ENCODE assay signal across 19 cellular contexts in genomic region chr1:201455098-201455497, GRCh38. TPM values are rescaled to one million over a fixed set of nuclear protein-coding genes. Genes with fewer than 3 reads are reported as not detected.
"Had no signal": no experiment of that assay in that cellular context is flagged by ENCODE, and none has a peak within 500 bp of the region (broad histone marks: within the 10 kb centered on the region; RNA-seq: fewer than 3 reads in every experiment).

No MANE protein-coding gene starts in this region.

- H3K9me3 ChIP-seq: mucosa of descending colon, ovary had no signal

- H3K27ac ChIP-seq: ovary had no signal

- H3K4me3 ChIP-seq: mucosa of descending colon, ovary had no signal

- DNase-seq: activated CD4-positive, alpha-beta T cell treated with anti-CD3 and anti-CD28 coated beads, Interleukin-2, amount 50 U/mL, for 4 hours; activated CD8-positive, alpha-beta memory T cell treated with anti-CD3 and anti-CD28 coated beads, Interleukin-2, amount 10 ng/mL, durations not matched to agents 7 days and 5 days; activated effector memory CD4-positive, alpha-beta T cell treated with anti-CD3 and anti-CD28 coated beads, Interleukin-2, amount 50 U/mL, for 16 hours; activated T-cell treated with anti-CD3 and anti-CD28 coated beads, Interleukin-2, amount 50 U/mL, for 4 hours; amniotic stem cell; dermis blood vessel endothelial cell; hippocampal formation; kidney glomerular epithelial cell; mucosa of descending colon; natural killer cell; ovary; T-helper 17 cell; trophoblast cell had no signal

- H3K27me3 ChIP-seq: ovary had no signal

- H3K4me3 Mint-ChIP-seq: activated CD8-positive, alpha-beta memory T cell treated with anti-CD3 and anti-CD28 coated beads, Interleukin-2, amount 10 ng/mL, durations not matched to agents 7 days and 5 days; activated T-cell treated with anti-CD3 and anti-CD28 coated beads, Interleukin-2, amount 50 U/mL, for 4 hours; brain; natural killer cell; stimulated activated effector memory CD8-positive, alpha-beta T cell treated with anti-CD3 and anti-CD28 coated beads, Interleukin-12 subunit alpha, Interleukin-12 subunit beta, amount 100 ng/mL, for 72 hours; T-helper 17 cell had no signal

- H3K36me3 ChIP-seq: ovary had no signal

- H3K27ac Mint-ChIP-seq: activated CD8-positive, alpha-beta memory T cell treated with anti-CD3 and anti-CD28 coated beads, Interleukin-2, amount 10 ng/mL, durations not matched to agents 7 days and 5 days; natural killer cell; stimulated activated effector memory CD8-positive, alpha-beta T cell treated with anti-CD3 and anti-CD28 coated beads, Interleukin-12 subunit alpha, Interleukin-12 subunit beta, amount 100 ng/mL, for 72 hours; T-helper 17 cell had no signal

- ATAC-seq: activated CD4-positive, CD25-positive, alpha-beta regulatory T cell treated with anti-CD3 and anti-CD28 coated beads, Interleukin-2, amount 50 U/mL, for 24 hours; activated CD8-positive, alpha-beta memory T cell treated with anti-CD3 and anti-CD28 coated beads, Interleukin-2, amount 10 ng/mL, durations not matched to agents 7 days and 5 days; activated naive CD4-positive, alpha-beta T cell treated with anti-CD3 and anti-CD28 coated beads, Interleukin-2, amount 50 U/mL, for 72 hours; activated T-cell treated with anti-CD3 and anti-CD28 coated beads, Interleukin-2, amount 50 U/mL, for 4 hours; natural killer cell; stimulated activated effector memory CD8-positive, alpha-beta T cell treated with anti-CD3 and anti-CD28 coated beads, Interleukin-12 subunit alpha, Interleukin-12 subunit beta, amount 100 ng/mL, for 72 hours; T-helper 17 cell had no signal

- H3K36me3 Mint-ChIP-seq: activated naive CD4-positive, alpha-beta T cell treated with anti-CD3 and anti-CD28 coated beads, Interleukin-2, amount 50 U/mL, for 72 hours; brain; natural killer cell had no signal

- H3K9me3 Mint-ChIP-seq: activated naive CD4-positive, alpha-beta T cell treated with anti-CD3 and anti-CD28 coated beads, Interleukin-2, amount 50 U/mL, for 72 hours; activated T-cell treated with anti-CD3 and anti-CD28 coated beads, Interleukin-2, amount 50 U/mL, for 4 hours; natural killer cell; stimulated activated effector memory CD8-positive, alpha-beta T cell treated with anti-CD3 and anti-CD28 coated beads, Interleukin-12 subunit alpha, Interleukin-12 subunit beta, amount 100 ng/mL, for 72 hours had no signal

RNA-seq across cellular contexts. Expression of gene TNNI1, which starts 33.6 kb away (rescaled TPM):
- total RNA-seq: activated CD8-positive, alpha-beta memory T cell treated with anti-CD3 and anti-CD28 coated beads, Interleukin-2, amount 10 ng/mL, durations not matched to agents 7 days and 5 days; activated naive CD4-positive, alpha-beta T cell treated with anti-CD3 and anti-CD28 coated beads, Interleukin-2, amount 50 U/mL, for 72 hours; activated T-cell treated with anti-CD3 and anti-CD28 coated beads, Interleukin-2, amount 50 U/mL, for 4 hours; dermis blood vessel endothelial cell; lung microvascular endothelial cell; subcutaneous adipose tissue; T-helper 17 cell had no signal

RNA-seq across cellular contexts. Expression of gene LAD1, which starts 56.0 kb away (rescaled TPM):
- total RNA-seq: activated CD8-positive, alpha-beta memory T cell treated with anti-CD3 and anti-CD28 coated beads, Interleukin-2, amount 10 ng/mL, durations not matched to agents 7 days and 5 days; activated naive CD4-positive, alpha-beta T cell treated with anti-CD3 and anti-CD28 coated beads, Interleukin-2, amount 50 U/mL, for 72 hours; lung microvascular endothelial cell; T-helper 17 cell had no signal
